Comparison of ENCODE assay signal across 11 cellular contexts in the genomic region with DNA sequence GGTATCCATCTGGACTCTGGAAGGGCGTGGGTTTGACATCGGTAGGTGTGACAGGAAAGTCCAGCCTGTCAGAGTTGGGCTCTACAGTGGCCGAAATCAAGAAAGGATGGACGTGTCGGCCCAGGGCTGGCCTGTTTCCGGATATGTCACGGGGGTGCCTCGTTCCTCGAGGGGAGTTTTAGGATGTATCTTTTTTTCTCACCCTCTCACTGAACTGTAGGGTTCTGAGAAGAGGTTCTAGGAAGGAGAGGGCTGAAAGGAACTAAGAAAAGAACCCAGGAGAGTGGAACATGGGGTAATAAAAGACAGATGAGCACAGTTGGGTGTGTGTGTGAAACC. TPM values are rescaled to one million over a fixed set of nuclear protein-coding genes. Genes with fewer than 3 reads are reported as not detected.
DNase-seq lines count a peak whose midpoint lies in the region; ATAC-seq and TF ChIP-seq lines count a peak whose summit lies in the region.
"Had no signal": no experiment of that assay in that cellular context is flagged by ENCODE, and none has a peak within 500 bp of the region (broad histone marks: within the 10 kb centered on the region; RNA-seq: fewer than 3 reads in every experiment).

No MANE protein-coding gene starts in this region.

- TF ChIP-seq CTCF in smooth muscle cell (IDR thresholded peaks at IDR 0.05; ENCODE audit: borderline replicate concordance, insufficient read depth, poor library complexity, severe bottlenecking), result no peak

- H3K27me3 ChIP-seq in iPS-15b (ENCODE audit: control insufficient read depth, insufficient read depth, low read length), result peaks cover 69% of the 10 kb centered on the region
- H3K27me3 ChIP-seq in smooth muscle cell (ENCODE audit: low read depth), result peaks cover 56% of the 10 kb centered on the region

- H3K9ac ChIP-seq in iPS-15b (ENCODE audit: low read depth, low read length) (no peak overlapping the region), smooth muscle cell (ENCODE audit: low read depth) (no peak overlapping the region)

- H3K36me3 ChIP-seq in iPS-15b (ENCODE audit: control insufficient read depth, insufficient read depth, low read length) (no peaks in the 10 kb centered on the region), smooth muscle cell (ENCODE audit: low read depth) (no peaks in the 10 kb centered on the region)

- peak overlapping the region; percentile 72 for H3K4me3 ChIP-seq in iPS-15b (ENCODE audit: low read depth, low read length)
- H3K4me3 ChIP-seq in smooth muscle cell, result peak overlapping the region; percentile 44
- H3K4me3 ChIP-seq: PC-9 had no signal

- no peak overlapping the region for H2AFZ ChIP-seq in smooth muscle cell (ENCODE audit: low read depth)
- H2AFZ ChIP-seq: PC-9 had no signal

- intact Hi-C loops in activated naive CD4-positive, alpha-beta T cell treated with anti-CD3 and anti-CD28 coated beads for 36 hours (cut with micrococcal nuclease), result loop anchor here (1.0 to 5.0 kb wide), 5 partner anchors 9 to 970 kb away; no protein-coding TSS in a partner anchor

- no peaks in the 10 kb centered on the region for H4K20me1 ChIP-seq in smooth muscle cell (ENCODE audit: low read depth)

- no peaks in the 10 kb centered on the region for H3K36me3 Mint-ChIP-seq in activated naive CD4-positive, alpha-beta T cell treated with anti-CD3 and anti-CD28 coated beads for 36 hours (ENCODE audit: low read depth)
- H3K36me3 Mint-ChIP-seq in IgD-negative memory B cell, result peaks cover 3% of the 10 kb centered on the region

- no peaks in the 10 kb centered on the region for H3K9me3 ChIP-seq in iPS-15b (ENCODE audit: control insufficient read depth, insufficient read depth, low read length)
- H3K9me3 ChIP-seq in smooth muscle cell (replicated peaks; ENCODE audit: low read depth), result no peaks in the 10 kb centered on the region

- no peaks in the 10 kb centered on the region for H3K9me3 Mint-ChIP-seq in activated naive CD4-positive, alpha-beta T cell treated with anti-CD3 and anti-CD28 coated beads for 36 hours
- peaks cover 0 to 10% (median 0%) of the 10 kb centered on the region in 3 donors for H3K9me3 Mint-ChIP-seq in IgD-negative memory B cell

- H3K4me2 ChIP-seq in smooth muscle cell, result peak overlapping the region; percentile 85
- H3K4me2 ChIP-seq: PC-9 had no signal

- WGBS in smooth muscle cell (ENCODE audit: low lambda C conversion rate), result 6% methylated on average over 9 of the region's 9 CpGs

- H3K27ac Mint-ChIP-seq in activated naive CD4-positive, alpha-beta T cell treated with anti-CD3 and anti-CD28 coated beads for 36 hours, result no peak overlapping the region
- H3K27ac Mint-ChIP-seq in IgD-negative memory B cell, result peak overlapping the region; percentile 56 to 86 (median 81)

- ATAC-seq in GM21526 (IDR thresholded peaks at IDR 0.05; ENCODE audit: low FRiP score, unreplicated experiment), result no peak

- peaks cover 15% of the 10 kb centered on the region for H3F3A ChIP-seq in smooth muscle cell (ENCODE audit: low read depth)

- peaks cover 29% of the 10 kb centered on the region for H3K4me1 Mint-ChIP-seq in activated naive CD4-positive, alpha-beta T cell treated with anti-CD3 and anti-CD28 coated beads for 36 hours (ENCODE audit: low read depth)
- H3K4me1 Mint-ChIP-seq in IgD-negative memory B cell, result peaks cover 15 to 27% (median 15%) of the 10 kb centered on the region in 3 donors

- peaks cover 28% of the 10 kb centered on the region for H3K4me1 ChIP-seq in iPS-15b (ENCODE audit: control insufficient read depth, insufficient read depth, low read length)
- H3K4me1 ChIP-seq in smooth muscle cell (ENCODE audit: low read depth), result peaks cover 21% of the 10 kb centered on the region

- H3K27ac ChIP-seq in smooth muscle cell (ENCODE audit: low read depth), result no peak overlapping the region
- H3K27ac ChIP-seq: PC-9 had no signal

- H3K79me2 ChIP-seq in smooth muscle cell (ENCODE audit: low read depth), result no peaks in the 10 kb centered on the region

- no peak for DNase-seq in activated naive CD4-positive, alpha-beta T cell treated with anti-CD3 and anti-CD28 coated beads for 36 hours
- no peak for DNase-seq in activated naive CD4-positive, alpha-beta T cell (lab: John Stamatoyannopoulos, UW)
- DNase-seq in smooth muscle cell (lab: John Stamatoyannopoulos, UW; ENCODE audit: unreplicated experiment), result no peak
- no peak for DNase-seq in superior temporal gyrus (ENCODE audit: extremely low spot score)
- DNase-seq in GF-D8 (lab: John Stamatoyannopoulos, UW), result no peak
- DNase-seq: NCI-H2171 treated with DMSO at 0.1 percent for 48 hours, PC-9 had no signal

- CTCF ChIA-PET in activated naive CD4-positive, alpha-beta T cell treated with anti-CD3 and anti-CD28 coated beads for 36 hours (lab: Charles Lee), result interaction anchor here (1.7 to 4.0 kb wide), 2 partner anchors 13 to 14 kb away, joined by 5 to 22 read pairs; no protein-coding TSS in a partner anchor

- H3K4me3 Mint-ChIP-seq in activated naive CD4-positive, alpha-beta T cell treated with anti-CD3 and anti-CD28 coated beads for 36 hours, result peak overlapping the region; percentile 70
- peak overlapping the region; percentile 60 to 96 (median 90) for H3K4me3 Mint-ChIP-seq in IgD-negative memory B cell

- peaks cover 84% of the 10 kb centered on the region for H3K27me3 Mint-ChIP-seq in activated naive CD4-positive, alpha-beta T cell treated with anti-CD3 and anti-CD28 coated beads for 36 hours (ENCODE audit: low read depth)
- H3K27me3 Mint-ChIP-seq in IgD-negative memory B cell, result peaks cover 57% of the 10 kb centered on the region

RNA-seq across cellular contexts. Expression of a gene that starts 7.2 kb away (rescaled TPM):
- not detected for total RNA-seq in activated naive CD4-positive, alpha-beta T cell treated with anti-CD3 and anti-CD28 coated beads for 36 hours
- not detected for polyA plus RNA-seq in IgD-negative memory B cell
- total RNA-seq in smooth muscle cell, result 0.49 and 0.63 TPM in 2 replicates
- polyA plus RNA-seq in smooth muscle cell, result 0.17 and 0.26 TPM in 2 replicates
- total RNA-seq: PC-9; T-helper 2 cell treated with Interferon-gamma antibody and Interleukin-4, amounts not matched to agents 100 ng/mL and 5 ng/mL, for 36 hours had no signal
